ENCODE assay signal across 22 cellular contexts in the genomic region with DNA sequence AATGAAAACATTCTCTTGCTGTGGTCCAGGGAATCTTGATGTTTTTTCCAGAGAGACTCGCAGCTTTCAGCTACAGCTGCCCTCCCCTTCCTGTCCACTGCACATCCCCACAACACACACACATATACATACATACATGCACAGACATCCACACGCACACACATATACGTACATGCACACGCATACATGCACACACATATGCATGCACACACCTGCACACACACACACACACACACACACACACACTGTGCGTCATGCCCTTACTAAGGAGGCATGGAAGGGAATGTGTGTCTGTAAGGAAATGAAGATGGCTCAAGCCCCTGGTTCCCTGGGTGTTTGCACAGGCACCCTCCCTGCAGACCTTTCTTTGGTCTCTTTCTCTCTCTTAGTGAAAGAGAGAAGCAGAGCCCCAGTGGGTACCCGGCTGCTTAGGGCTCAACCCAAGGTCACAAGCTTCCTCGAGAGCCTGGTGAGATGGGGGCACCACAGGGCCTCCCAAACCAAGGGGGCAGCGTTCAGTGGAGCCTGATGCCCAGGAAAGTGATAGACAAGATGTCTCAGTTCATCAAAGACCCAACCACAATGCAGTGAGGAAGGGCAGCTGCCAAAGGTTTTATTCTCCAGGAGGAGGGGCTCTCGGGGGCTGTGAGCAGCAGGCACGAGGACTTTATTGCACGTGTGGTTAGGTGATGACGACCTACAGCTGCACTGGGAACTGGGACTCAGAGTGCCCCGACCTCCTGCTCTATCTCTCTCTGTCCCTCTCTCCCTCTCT. TPM values are rescaled to one million over a fixed set of nuclear protein-coding genes. Genes with fewer than 3 reads are reported as not detected.
DNase-seq lines count a peak whose midpoint lies in the region; ATAC-seq and TF ChIP-seq lines count a peak whose summit lies in the region.
"Had no signal": no experiment of that assay in that cellular context is flagged by ENCODE, and none has a peak within 500 bp of the region (broad histone marks: within the 10 kb centered on the region; RNA-seq: fewer than 3 reads in every experiment).

No MANE protein-coding gene starts in this region.

- intact Hi-C loops in natural killer cell (cut with micrococcal nuclease) = no loop called here
- intact Hi-C loops in vagina (cut with DNase I) = no loop called here

- H3K27ac ChIP-seq in neural progenitor cell (no peak overlapping the region), vagina (no peak overlapping the region)
- H3K27ac ChIP-seq: colonic mucosa, epithelial cell of prostate, gastroesophageal sphincter, right lobe of liver, thyroid gland had no signal

- H3K27me3 ChIP-seq in neural progenitor cell (no peaks in the 10 kb centered on the region), vagina (no peaks in the 10 kb centered on the region)
- H3K27me3 ChIP-seq: colonic mucosa, gastroesophageal sphincter, right lobe of liver, thyroid gland had no signal

- H3K4me3 ChIP-seq in neural progenitor cell (no peak overlapping the region), vagina (no peak overlapping the region)
- H3K4me3 ChIP-seq: colonic mucosa, gastroesophageal sphincter, right lobe of liver, thyroid gland had no signal

- H3K4me1 Mint-ChIP-seq in natural killer cell = peaks cover 0 to 6% of the 10 kb centered on the region in 2 donors
- H3K4me1 Mint-ChIP-seq in natural killer cell treated with Interleukin-12 subunit alpha and Interleukin-12 subunit beta and Interleukin-15 and Interleukin-18, amount 100 ng/mL, for 72 hours (ENCODE audit: low read depth in 2 of 2) = no peaks in the 10 kb centered on the region
- H3K4me1 Mint-ChIP-seq in WTC11 = peaks cover 28% of the 10 kb centered on the region
- peaks cover 15% of the 10 kb centered on the region for H3K4me1 Mint-ChIP-seq in neural progenitor cell

- no peak overlapping the region for H3K4me3 Mint-ChIP-seq in natural killer cell
- H3K4me3 Mint-ChIP-seq in natural killer cell treated with Interleukin-12 subunit alpha and Interleukin-12 subunit beta and Interleukin-15 and Interleukin-18, amount 100 ng/mL, for 72 hours = no peak overlapping the region
- no peak overlapping the region for H3K4me3 Mint-ChIP-seq in WTC11
- H3K4me3 Mint-ChIP-seq in neural progenitor cell = no peak overlapping the region

- no peaks in the 10 kb centered on the region for H3K36me3 ChIP-seq in neural progenitor cell
- no peaks in the 10 kb centered on the region for H3K36me3 ChIP-seq in vagina
- H3K36me3 ChIP-seq: colonic mucosa, gastroesophageal sphincter, right lobe of liver, thyroid gland had no signal

- H3K27ac Mint-ChIP-seq in natural killer cell (no peak overlapping the region), WTC11 (no peak overlapping the region), neural progenitor cell (peak overlapping the region; percentile 34)
- H3K27ac Mint-ChIP-seq in natural killer cell treated with Interleukin-12 subunit alpha and Interleukin-12 subunit beta and Interleukin-15 and Interleukin-18, amount 100 ng/mL, for 72 hours = no peak overlapping the region

- H3K36me3 Mint-ChIP-seq in natural killer cell (no peaks in the 10 kb centered on the region), WTC11 (no peaks in the 10 kb centered on the region), neural progenitor cell (no peaks in the 10 kb centered on the region)
- H3K36me3 Mint-ChIP-seq in natural killer cell treated with Interleukin-12 subunit alpha and Interleukin-12 subunit beta and Interleukin-15 and Interleukin-18, amount 100 ng/mL, for 72 hours = no peaks in the 10 kb centered on the region

- no peaks in the 10 kb centered on the region for H3K79me2 ChIP-seq in neural progenitor cell (ENCODE audit: low read depth)

- H2AFZ ChIP-seq in neural progenitor cell (replicated peaks) = no peak overlapping the region

- H3K4me1 ChIP-seq in neural progenitor cell (no peaks in the 10 kb centered on the region), vagina (no peaks in the 10 kb centered on the region)
- H3K4me1 ChIP-seq: colonic mucosa, gastroesophageal sphincter, right lobe of liver, thyroid gland had no signal

- POLR2A ChIA-PET in WTC11 (lab: Charles Lee) = interaction anchor here (0.5 kb wide), 1 partner anchor 688 kb away, joined by 3 read pairs; no protein-coding TSS in a partner anchor

- H4K20me1 ChIP-seq in neural progenitor cell (ENCODE audit: low read depth) = no peaks in the 10 kb centered on the region

- TF ChIP-seq POLR2A in vagina (IDR thresholded peaks at IDR 0.05) = no peak

- H3F3A ChIP-seq in neural progenitor cell (ENCODE audit: low read depth) = no peaks in the 10 kb centered on the region

- ATAC-seq in natural killer cell (peak in 1 of 3 donors; percentile 22), WTC11 (no peak), GM21786 (IDR thresholded peaks at IDR 0.05; ENCODE audit: unreplicated experiment) (no peak)
- ATAC-seq in natural killer cell treated with Interleukin-12 subunit alpha and Interleukin-12 subunit beta and Interleukin-15 and Interleukin-18, amount 100 ng/mL, for 72 hours = no peak
- ATAC-seq: gastroesophageal sphincter, Panc1, right lobe of liver had no signal

- H3K9ac ChIP-seq in neural progenitor cell = no peak overlapping the region

- peaks cover 4 to 6% of the 10 kb centered on the region in 2 donors for H3K27me3 Mint-ChIP-seq in natural killer cell (ENCODE audit: low read depth in 2 of 2)
- peaks cover 0 to 4% of the 10 kb centered on the region in 2 donors for H3K27me3 Mint-ChIP-seq in natural killer cell treated with Interleukin-12 subunit alpha and Interleukin-12 subunit beta and Interleukin-15 and Interleukin-18, amount 100 ng/mL, for 72 hours
- H3K27me3 Mint-ChIP-seq in WTC11 (ENCODE audit: low read depth) = no peaks in the 10 kb centered on the region
- peaks cover 9% of the 10 kb centered on the region for H3K27me3 Mint-ChIP-seq in neural progenitor cell (ENCODE audit: insufficient read depth, low read depth)

- H3K4me2 ChIP-seq in neural progenitor cell = no peak overlapping the region

- CTCF ChIA-PET in WTC11 (lab: Charles Lee) = interaction anchor here (2.2 kb wide), 1 partner anchor 53 kb away, joined by 6 read pairs; no protein-coding TSS in a partner anchor

- no peaks in the 10 kb centered on the region for H3K9me3 Mint-ChIP-seq in natural killer cell
- no peaks in the 10 kb centered on the region for H3K9me3 Mint-ChIP-seq in natural killer cell treated with Interleukin-12 subunit alpha and Interleukin-12 subunit beta and Interleukin-15 and Interleukin-18, amount 100 ng/mL, for 72 hours
- no peaks in the 10 kb centered on the region for H3K9me3 Mint-ChIP-seq in WTC11
- H3K9me3 Mint-ChIP-seq in neural progenitor cell = no peaks in the 10 kb centered on the region

- DNase-seq in natural killer cell = peak; percentile 7
- no peak for DNase-seq in natural killer cell treated with Interleukin-12 subunit alpha and Interleukin-12 subunit beta and Interleukin-15 and Interleukin-18, amount 100 ng/mL, for 72 hours (ENCODE audit: low spot score)
- DNase-seq in WTC11 (ENCODE audit: low spot score) = peak; percentile 7
- DNase-seq in neural progenitor cell (ENCODE audit: low spot score) = no peak
- peak; percentile 56 to 58 for DNase-seq in vagina (ENCODE audit: extremely low spot score in 2 of 2)
- DNase-seq in NCI-H2196 (lab: John Stamatoyannopoulos, UW; ENCODE audit: unreplicated experiment) = no peak
- no peak for DNase-seq in HuH-7 (ENCODE audit: low spot score)
- DNase-seq: AML-193, colonic mucosa, HCEC 1CT, mesenchymal stem cell, NCI-H187 treated with DMSO at 0.1 percent for 48 hours, NCI-H526 treated with DMSO at 0.1 percent for 48 hours, thyroid gland had no signal

- TF ChIP-seq CTCF in natural killer cell (IDR thresholded peaks at IDR 0.05) (no peak), WTC11 (IDR thresholded peaks at IDR 0.05) (no peak), neural progenitor cell (IDR thresholded peaks at IDR 0.05) (no peak), vagina (IDR thresholded peaks at IDR 0.05) (no peak)

- H3K9me3 ChIP-seq in neural progenitor cell (ENCODE audit: low read depth) (no peaks in the 10 kb centered on the region), vagina (no peaks in the 10 kb centered on the region)
- H3K9me3 ChIP-seq: colonic mucosa, gastroesophageal sphincter, right lobe of liver, thyroid gland had no signal

TF ChIP-seq in WTC11, 78 proteins besides CTCF, POLR2A, EP300 and RAD21:
- TF ChIP-seq CREB1 (CRISPR knock-in tag; IDR thresholded peaks at IDR 0.05) (no peak), SOX15 (CRISPR knock-in tag; IDR thresholded peaks at IDR 0.05) (no peak), NR3C1 (CRISPR knock-in tag; conservative IDR thresholded peaks at IDR 0.05; ENCODE audit: low read depth) (no peak), NR1H2 (CRISPR knock-in tag; IDR thresholded peaks at IDR 0.05) (no peak), SMAD4 (CRISPR knock-in tag; IDR thresholded peaks at IDR 0.05) (no peak), ZNF121 (CRISPR knock-in tag; IDR thresholded peaks at IDR 0.05) (no peak)
- TF ChIP-seq, protein P1, sequence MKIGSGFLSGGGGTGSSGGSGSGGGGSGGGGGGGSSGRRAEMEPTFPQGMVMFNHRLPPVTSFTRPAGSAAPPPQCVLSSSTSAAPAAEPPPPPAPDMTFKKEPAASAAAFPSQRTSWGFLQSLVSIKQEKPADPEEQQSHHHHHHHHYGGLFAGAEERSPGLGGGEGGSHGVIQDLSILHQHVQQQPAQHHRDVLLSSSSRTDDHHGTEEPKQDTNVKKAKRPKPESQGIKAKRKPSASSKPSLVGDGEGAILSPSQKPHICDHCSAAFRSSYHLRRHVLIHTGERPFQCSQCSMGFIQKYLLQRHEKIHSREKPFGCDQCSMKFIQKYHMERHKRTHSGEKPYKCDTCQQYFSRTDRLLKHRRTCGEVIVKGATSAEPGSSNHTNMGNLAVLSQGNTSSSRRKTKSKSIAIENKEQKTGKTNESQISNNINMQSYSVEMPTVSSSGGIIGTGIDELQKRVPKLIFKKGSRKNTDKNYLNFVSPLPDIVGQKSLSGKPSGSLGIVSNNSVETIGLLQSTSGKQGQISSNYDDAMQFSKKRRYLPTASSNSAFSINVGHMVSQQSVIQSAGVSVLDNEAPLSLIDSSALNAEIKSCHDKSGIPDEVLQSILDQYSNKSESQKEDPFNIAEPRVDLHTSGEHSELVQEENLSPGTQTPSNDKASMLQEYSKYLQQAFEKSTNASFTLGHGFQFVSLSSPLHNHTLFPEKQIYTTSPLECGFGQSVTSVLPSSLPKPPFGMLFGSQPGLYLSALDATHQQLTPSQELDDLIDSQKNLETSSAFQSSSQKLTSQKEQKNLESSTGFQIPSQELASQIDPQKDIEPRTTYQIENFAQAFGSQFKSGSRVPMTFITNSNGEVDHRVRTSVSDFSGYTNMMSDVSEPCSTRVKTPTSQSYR (CRISPR knock-in tag; IDR thresholded peaks at IDR 0.05) = no peak

RNA-seq across cellular contexts. Expression of a gene that starts 33.2 kb away (rescaled TPM):
- total RNA-seq in natural killer cell = 1 to 10 TPM in 1 of 3 donors, under 1 TPM in 2; 0.70 to 7.7 (median 0.89) TPM
- total RNA-seq in natural killer cell treated with Interleukin-12 subunit alpha and Interleukin-12 subunit beta and Interleukin-15 and Interleukin-18, amount 100 ng/mL, for 72 hours = 1 to 10 TPM in 1 of 2 donors, not detected in 1; 2.3 TPM
- total RNA-seq in WTC11 (2021) = 0.18 TPM in 2 of 3 replicates, not detected in the other
- not detected in 2 replicates for total RNA-seq in neural progenitor cell (ENCODE audit: low replicate concordance)
- not detected for total RNA-seq in vagina
- total RNA-seq: astrocyte, HT1080, M059J, thyroid gland had no signal

Comparison
In these comparisons a context has a peak if more than half of its experiments do, and no peak if none do; other contexts are left out.
1. DNase-seq: peak in natural killer cell (single experiment), WTC11 (single experiment) and vagina (2 of 2); none in natural killer cell treated with Interleukin-12 subunit alpha and Interleukin-12 subunit beta and Interleukin-15 and Interleukin-18, amount 100 ng/mL, for 72 hours (single experiment), neural progenitor cell (single experiment), NCI-H2196 (single experiment) and HuH-7 (single experiment).